12 cellular contexts compared by ENCODE assay signal in genomic region chr10:77478248-77478963, GRCh38.
DNase-seq lines count a peak whose midpoint lies in the region; ATAC-seq and TF ChIP-seq lines count a peak whose summit lies in the region.
"Had no signal": no experiment of that assay in that cellular context is flagged by ENCODE, and none has a peak within 500 bp of the region (broad histone marks: within the 10 kb centered on the region; RNA-seq: fewer than 3 reads in every experiment).

No MANE protein-coding gene starts in this region.

- H3K79me2 ChIP-seq in mammary epithelial cell (ENCODE audit: insufficient read depth, low read length) = no peaks in the 10 kb centered on the region

- H3K27ac ChIP-seq in mammary epithelial cell (ENCODE audit: insufficient read depth, low read depth, low read length) (no peak overlapping the region), breast epithelium (no peak overlapping the region), left ventricle myocardium inferior (replicated peaks) (no peak overlapping the region)

- H3K4me1 ChIP-seq in mammary epithelial cell (ENCODE audit: insufficient read depth, low read length) (peaks cover 21% of the 10 kb centered on the region), breast epithelium (no peaks in the 10 kb centered on the region), adipocyte (ENCODE audit: control insufficient read depth, insufficient read depth, low read length) (peaks cover 31% of the 10 kb centered on the region), left ventricle myocardium inferior (no peaks in the 10 kb centered on the region)

- DNase-seq in mammary epithelial cell (peak; percentile 85), breast epithelium (ENCODE audit: low spot score in 2 of 2) (no peak), adipocyte (ENCODE audit: low read depth) (peak; percentile 73), hepatic stellate cell (ENCODE audit: low spot score) (peak; percentile 69), left ventricle myocardium inferior (no peak), CD1c-positive myeloid dendritic cell (ENCODE audit: extremely low spot score) (no peak)
- DNase-seq: activated CD4-positive, alpha-beta T cell treated with anti-CD3 and anti-CD28 coated beads, Interleukin-2, amount 50 U/mL, for 48 hours; activated naive CD8-positive, alpha-beta T cell treated with anti-CD3 and anti-CD28 coated beads for 36 hours; erythroblast; KG1 had no signal

- H2AFZ ChIP-seq in mammary epithelial cell (ENCODE audit: low read depth, low read length) = no peak overlapping the region

- CTCF ChIA-PET in mammary epithelial cell (lab: Charles Lee; ENCODE audit: low non-redundant PET) = interaction anchor here (0.7 kb wide), 1 partner anchor 26 kb away, joined by 4 read pairs; no protein-coding TSS in a partner anchor

- dilution Hi-C loops in mammary epithelial cell (cut with HindIII; ENCODE audit: low sequenced_read_pairs) = no loop called here

- H3K4me3 ChIP-seq in mammary epithelial cell (replicated peaks in 1 of 3; ENCODE audit: insufficient read depth in 1 of 3, low read depth in 2 of 3, low read length in 3 of 3) = no peak overlapping the region
- H3K4me3 ChIP-seq in breast epithelium = no peak overlapping the region
- no peak overlapping the region for H3K4me3 ChIP-seq in adipocyte (ENCODE audit: low read length)
- H3K4me3 ChIP-seq in left ventricle myocardium inferior = no peak overlapping the region

- TF ChIP-seq POLR2A in breast epithelium (IDR thresholded peaks at IDR 0.05) = no peak

- H3K27me3 ChIP-seq in mammary epithelial cell (ENCODE audit: insufficient read depth, low read length) (no peaks in the 10 kb centered on the region), breast epithelium (no peaks in the 10 kb centered on the region), adipocyte (replicated peaks; ENCODE audit: control insufficient read depth, insufficient read depth, low read length) (no peaks in the 10 kb centered on the region), left ventricle myocardium inferior (ENCODE audit: low read depth) (peaks cover 42% of the 10 kb centered on the region)

- H3K4me2 ChIP-seq in mammary epithelial cell (ENCODE audit: insufficient read depth, low read depth, low read length) = no peak overlapping the region

- 60% methylated on average over 5 of the region's 5 CpGs for WGBS in mammary epithelial cell (ENCODE audit: low coverage, missing lambda C conversion rate)

- intact Hi-C loops in mammary epithelial cell (cut with micrococcal nuclease) = no loop called here
- intact Hi-C loops in breast epithelium (cut with DNase I; ENCODE audit: low total_unique reads) = no loop called here
- intact Hi-C loops in left ventricle myocardium inferior (cut with micrococcal nuclease) = no loop called here

- TF ChIP-seq CTCF in mammary epithelial cell (conservative IDR thresholded peaks at IDR 0.05 in 1 of 2, IDR thresholded peaks at IDR 0.05 in 1 of 2; ENCODE audit: extremely low read depth in 1 of 2, insufficient read depth in 1 of 2, low read depth in 1 of 2, low read length in 2 of 2) = no peak
- no peak for TF ChIP-seq CTCF in breast epithelium (IDR thresholded peaks at IDR 0.05)
- TF ChIP-seq CTCF in left ventricle myocardium inferior (IDR thresholded peaks at IDR 0.05; ENCODE audit: borderline replicate concordance) = no peak

- H3K36me3 ChIP-seq in mammary epithelial cell (ENCODE audit: insufficient read depth, low read length) = no peaks in the 10 kb centered on the region
- no peaks in the 10 kb centered on the region for H3K36me3 ChIP-seq in breast epithelium
- H3K36me3 ChIP-seq in adipocyte (ENCODE audit: control insufficient read depth, insufficient read depth, low read length, severe bottlenecking) = no peaks in the 10 kb centered on the region
- no peaks in the 10 kb centered on the region for H3K36me3 ChIP-seq in left ventricle myocardium inferior

- H4K20me1 ChIP-seq in mammary epithelial cell (ENCODE audit: insufficient read depth, low read length) = no peaks in the 10 kb centered on the region

- H3K9ac ChIP-seq in mammary epithelial cell (ENCODE audit: insufficient read depth, low read length) = no peak overlapping the region
- H3K9ac ChIP-seq in adipocyte (ENCODE audit: low read length) = no peak overlapping the region

- BruUV-seq in mammary epithelial cell (replicated peaks; lab: Mats Ljungman, UMichigan) = no TSS peak

- in situ Hi-C loops in mammary epithelial cell (cut with MboI; ENCODE audit: low sequenced_read_pairs in 2 of 2) = no loop called here

- H3K9me3 ChIP-seq in mammary epithelial cell (replicated peaks; ENCODE audit: insufficient read depth, low read length) (no peaks in the 10 kb centered on the region), breast epithelium (no peaks in the 10 kb centered on the region), adipocyte (ENCODE audit: control insufficient read depth, low read length) (no peaks in the 10 kb centered on the region), left ventricle myocardium inferior (replicated peaks) (no peaks in the 10 kb centered on the region)

- ATAC-seq in GM21367 (IDR thresholded peaks at IDR 0.05; ENCODE audit: unreplicated experiment) (no peak), HG03108 (IDR thresholded peaks at IDR 0.05; ENCODE audit: unreplicated experiment) (no peak)

Comparison
In these comparisons a context has a peak if more than half of its experiments do, and no peak if none do; other contexts are left out.
1. DNase-seq: peak in mammary epithelial cell (single experiment), adipocyte (single experiment) and hepatic stellate cell (single experiment); none in breast epithelium (0 of 2), left ventricle myocardium inferior (single experiment) and CD1c-positive myeloid dendritic cell (single experiment).